ENCODE assay signal across 27 cellular contexts in genomic region chr17:75617218-75617617, GRCh38. TPM values are rescaled to one million over a fixed set of nuclear protein-coding genes. Genes with fewer than 3 reads are reported as not detected.
"Had no signal": no experiment of that assay in that cellular context is flagged by ENCODE, and none has a peak within 500 bp of the region (broad histone marks: within the 10 kb centered on the region; RNA-seq: fewer than 3 reads in every experiment).

No MANE protein-coding gene starts in this region.

- H3K4me3 ChIP-seq: gastroesophageal sphincter, hepatocyte, skin epidermis, thoracic aorta, upper lobe of left lung, vagina had no signal

- H3K27me3 ChIP-seq: brain microvascular endothelial cell, gastroesophageal sphincter, hepatocyte, upper lobe of left lung, vagina had no signal

- H3K27me3 Mint-ChIP-seq: activated CD4-positive, alpha-beta T cell treated with anti-CD3 and anti-CD28 coated beads for 36 hours; activated naive CD8-positive, alpha-beta T cell treated with anti-CD3 and anti-CD28 coated beads, Interleukin-2, amount 10 ng/mL, durations not matched to agents 7 days and 5 days; stimulated activated naive CD8-positive, alpha-beta T cell treated with anti-CD3 and anti-CD28 coated beads, Interleukin-15, Interleukin-2, amounts not matched to agents 100 ng/mL and 50 ng/mL, for 24 hours had no signal

- H3K4me1 ChIP-seq: gastroesophageal sphincter, upper lobe of left lung, vagina had no signal

- FAIRE-seq: astrocyte, endothelial cell of umbilical vein, kidney had no signal

- ATAC-seq: activated CD4-positive, alpha-beta T cell treated with anti-CD3 and anti-CD28 coated beads for 36 hours; gastroesophageal sphincter; natural killer cell; sciatic nerve; stimulated activated effector memory CD8-positive, alpha-beta T cell treated with anti-CD3 and anti-CD28 coated beads, Interleukin-12 subunit alpha, Interleukin-12 subunit beta, amount 100 ng/mL, for 72 hours had no signal

- H3K36me3 Mint-ChIP-seq: activated naive CD8-positive, alpha-beta T cell treated with anti-CD3 and anti-CD28 coated beads, Interleukin-2, amount 10 ng/mL, durations not matched to agents 7 days and 5 days; natural killer cell; stimulated activated effector memory CD8-positive, alpha-beta T cell treated with anti-CD3 and anti-CD28 coated beads, Interleukin-12 subunit alpha, Interleukin-12 subunit beta, amount 100 ng/mL, for 72 hours had no signal

- H3K9me3 ChIP-seq: gastroesophageal sphincter, thoracic aorta, upper lobe of left lung, vagina had no signal

- H3K4me3 Mint-ChIP-seq: activated CD4-positive, alpha-beta T cell treated with anti-CD3 and anti-CD28 coated beads for 36 hours; activated naive CD4-positive, alpha-beta T cell treated with anti-CD3 and anti-CD28 coated beads for 36 hours; activated naive CD8-positive, alpha-beta T cell treated with anti-CD3 and anti-CD28 coated beads, Interleukin-2, amount 10 ng/mL, durations not matched to agents 7 days and 5 days; immature natural killer cell; mesothelial cell of epicardium; natural killer cell; stimulated activated effector memory CD8-positive, alpha-beta T cell treated with anti-CD3 and anti-CD28 coated beads, Interleukin-12 subunit alpha, Interleukin-12 subunit beta, amount 100 ng/mL, for 72 hours; stimulated activated naive CD8-positive, alpha-beta T cell treated with anti-CD3 and anti-CD28 coated beads, Interleukin-15, Interleukin-2, amounts not matched to agents 100 ng/mL and 50 ng/mL, for 24 hours; T-helper 2 cell treated with Interferon-gamma antibody and Interleukin-4, amounts not matched to agents 5 μg/mL and 100 μg/mL, for 36 hours had no signal

- H3K27ac Mint-ChIP-seq: activated CD4-positive, alpha-beta T cell treated with anti-CD3 and anti-CD28 coated beads for 36 hours; activated naive CD4-positive, alpha-beta T cell treated with anti-CD3 and anti-CD28 coated beads for 36 hours; activated naive CD8-positive, alpha-beta T cell treated with anti-CD3 and anti-CD28 coated beads, Interleukin-2, amount 10 ng/mL, durations not matched to agents 7 days and 5 days; immature natural killer cell; mesothelial cell of epicardium; natural killer cell; stimulated activated effector memory CD8-positive, alpha-beta T cell treated with anti-CD3 and anti-CD28 coated beads, Interleukin-12 subunit alpha, Interleukin-12 subunit beta, amount 100 ng/mL, for 72 hours; stimulated activated naive CD8-positive, alpha-beta T cell treated with anti-CD3 and anti-CD28 coated beads, Interleukin-15, Interleukin-2, amounts not matched to agents 100 ng/mL and 50 ng/mL, for 24 hours; T-helper 2 cell treated with Interferon-gamma antibody and Interleukin-4, amounts not matched to agents 5 μg/mL and 100 μg/mL, for 36 hours had no signal

- H3K36me3 ChIP-seq: brain microvascular endothelial cell had no signal

- H3K9me3 Mint-ChIP-seq: activated naive CD4-positive, alpha-beta T cell treated with anti-CD3 and anti-CD28 coated beads for 36 hours; activated naive CD8-positive, alpha-beta T cell treated with anti-CD3 and anti-CD28 coated beads, Interleukin-2, amount 10 ng/mL, durations not matched to agents 7 days and 5 days; mesothelial cell of epicardium; natural killer cell; stimulated activated effector memory CD8-positive, alpha-beta T cell treated with anti-CD3 and anti-CD28 coated beads, Interleukin-12 subunit alpha, Interleukin-12 subunit beta, amount 100 ng/mL, for 72 hours; stimulated activated naive CD8-positive, alpha-beta T cell treated with anti-CD3 and anti-CD28 coated beads, Interleukin-15, Interleukin-2, amounts not matched to agents 100 ng/mL and 50 ng/mL, for 24 hours; T-helper 2 cell treated with Interferon-gamma antibody and Interleukin-4, amounts not matched to agents 5 μg/mL and 100 μg/mL, for 36 hours had no signal

- H3K27ac ChIP-seq: brain microvascular endothelial cell, gastroesophageal sphincter, hepatocyte, skin epidermis, thoracic aorta, upper lobe of left lung, vagina had no signal

- DNase-seq: activated CD4-positive, alpha-beta T cell treated with anti-CD3 and anti-CD28 coated beads for 36 hours; activated CD4-positive, CD25-positive, alpha-beta regulatory T cell; activated effector memory CD4-positive, alpha-beta T cell treated with anti-CD3 and anti-CD28 coated beads, Interleukin-2, amount 50 U/mL, for 16 hours; activated naive CD4-positive, alpha-beta T cell treated with anti-CD3 and anti-CD28 coated beads for 36 hours; activated naive CD8-positive, alpha-beta T cell treated with anti-CD3 and anti-CD28 coated beads, Interleukin-2, amount 10 ng/mL, durations not matched to agents 7 days and 5 days; brain microvascular endothelial cell; cortex of kidney; immature natural killer cell; kidney; natural killer cell; posterior cingulate gyrus; stimulated activated CD4-positive, alpha-beta T cell treated with anti-CD3 and anti-CD28 coated beads, Interleukin-4, amount 100 ng/mL, for 24 hours; T-helper 1 cell had no signal

- H3K4me1 Mint-ChIP-seq: activated CD4-positive, alpha-beta T cell treated with anti-CD3 and anti-CD28 coated beads for 36 hours; activated naive CD8-positive, alpha-beta T cell treated with anti-CD3 and anti-CD28 coated beads, Interleukin-2, amount 10 ng/mL, durations not matched to agents 7 days and 5 days; immature natural killer cell; natural killer cell; stimulated activated effector memory CD8-positive, alpha-beta T cell treated with anti-CD3 and anti-CD28 coated beads, Interleukin-12 subunit alpha, Interleukin-12 subunit beta, amount 100 ng/mL, for 72 hours had no signal

RNA-seq across cellular contexts. Expression of gene SMIM5, which starts 16.0 kb away (rescaled TPM):
- total RNA-seq: activated naive CD4-positive, alpha-beta T cell treated with anti-CD3 and anti-CD28 coated beads for 36 hours; endothelial cell of umbilical vein; osteoblast had no signal
- polyA plus RNA-seq: endothelial cell of umbilical vein had no signal
